ENCODE assay signal across 7 cellular contexts in the genomic region with DNA sequence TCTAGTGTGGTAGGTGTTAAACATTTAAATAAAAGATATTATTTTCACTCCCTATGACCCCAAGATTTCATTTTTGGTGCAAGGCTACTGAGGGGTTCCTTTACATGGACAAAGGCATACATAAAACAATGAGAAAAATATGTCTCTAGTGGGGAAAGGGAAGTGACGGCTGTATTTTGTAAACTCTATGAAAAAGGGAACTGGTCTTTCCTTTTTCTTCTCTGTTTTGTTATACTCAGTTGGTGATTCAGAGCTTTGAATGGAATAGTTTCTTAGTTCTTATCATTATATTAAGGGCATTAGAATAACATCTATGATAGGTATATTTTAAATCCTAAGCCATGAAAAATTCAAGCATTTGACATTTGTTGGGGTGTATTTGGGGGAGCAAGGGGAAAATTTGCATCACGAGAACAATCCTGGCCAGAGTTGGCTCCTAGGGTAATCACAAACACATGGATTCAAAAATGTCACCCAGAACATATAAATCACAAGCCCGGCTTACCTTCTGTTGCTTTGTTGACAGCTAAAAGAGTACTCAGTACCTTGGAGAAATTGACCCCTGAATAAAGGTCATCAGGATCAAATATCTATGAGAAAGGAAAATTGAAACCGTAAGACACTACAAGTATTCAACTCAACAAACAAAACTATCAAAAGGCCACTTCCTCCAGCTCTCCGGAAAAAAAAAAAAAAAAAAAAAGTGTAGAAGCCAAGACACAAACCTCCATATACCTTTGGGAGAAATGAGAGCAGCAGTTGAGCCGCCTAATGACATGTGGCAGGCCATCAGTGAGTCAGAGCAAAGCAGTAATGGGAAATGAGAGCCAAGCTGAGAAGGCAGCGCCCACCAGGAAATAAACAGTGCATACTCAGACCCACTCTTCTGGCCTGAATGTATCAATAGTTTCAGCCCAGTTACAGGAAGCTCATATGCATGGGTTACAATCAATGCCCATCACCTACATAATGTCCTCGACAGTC. TPM values are rescaled to one million over a fixed set of nuclear protein-coding genes. Genes with fewer than 3 reads are reported as not detected.
DNase-seq lines count a peak whose midpoint lies in the region; ATAC-seq and TF ChIP-seq lines count a peak whose summit lies in the region.

No MANE protein-coding gene starts in this region.

- H4K20me1 ChIP-seq in OCI-LY7 (ENCODE audit: insufficient read depth, low read length) = no peaks in the 10 kb centered on the region

- CTCF ChIA-PET in HEK293 (lab: Yijun Ruan, JAX) = interaction anchor here (0.6 to 1.2 kb wide), 2 partner anchors 21 to 185 kb away, joined by 3 to 4 read pairs; no protein-coding TSS in a partner anchor
- CTCF ChIA-PET in OCI-LY7 (lab: Charles Lee; ENCODE audit: unreplicated experiment) = interaction anchor here (1.1 kb wide), 1 partner anchor 11 kb away, joined by 3 read pairs; no protein-coding TSS in a partner anchor

- ATAC-seq in GM18867 (IDR thresholded peaks at IDR 0.05; ENCODE audit: unreplicated experiment) (peak; percentile 54), foreskin keratinocyte (no peak)

- no peak for DNase-seq in OCI-LY7 (ENCODE audit: low spot score)
- DNase-seq in OCI-M2 (lab: John Stamatoyannopoulos, UW; ENCODE audit: unreplicated experiment) = no peak
- no peak for DNase-seq in foreskin keratinocyte
- DNase-seq in vagina (ENCODE audit: extremely low spot score in 2 of 2) = no peak

- H3K9me3 ChIP-seq in HEK293 (ENCODE audit: control insufficient read depth, insufficient read depth, low read depth, low read length) = no peaks in the 10 kb centered on the region
- no peaks in the 10 kb centered on the region for H3K9me3 ChIP-seq in OCI-LY7 (ENCODE audit: low read length)
- H3K9me3 ChIP-seq in muscle layer of duodenum (ENCODE audit: control insufficient read depth in 1 of 2, low read length in 2 of 2) = no peaks in the 10 kb centered on the region
- H3K9me3 ChIP-seq in vagina = no peaks in the 10 kb centered on the region

- POLR2A ChIA-PET in HEK293 (lab: Yijun Ruan, JAX) (no interaction called here), OCI-LY7 (lab: Charles Lee) (interaction anchor here (0.6 to 1.5 kb wide), 5 partner anchors 10 to 78 kb away, joined by 3 to 5 read pairs (median 4); no protein-coding TSS in a partner anchor)

- H3K27ac ChIP-seq in HEK293 (ENCODE audit: extremely low read depth, low read depth, low read length) (no peak overlapping the region), OCI-LY7 (ENCODE audit: low read depth, low read length, poor library complexity, severe bottlenecking) (no peak overlapping the region), muscle layer of duodenum (ENCODE audit: low read length) (peak overlapping the region; percentile 51), foreskin keratinocyte (no peak overlapping the region), vagina (no peak overlapping the region)

- H3K9me2 ChIP-seq in OCI-LY7 (ENCODE audit: insufficient read depth, low read length) = no peaks in the 10 kb centered on the region

- no peak for TF ChIP-seq POLR2A in vagina (IDR thresholded peaks at IDR 0.05)

- H3K4me1 ChIP-seq in HEK293 (ENCODE audit: control insufficient read depth, insufficient read depth, low read length) (no peaks in the 10 kb centered on the region), OCI-LY7 (ENCODE audit: insufficient read depth, low read length, poor library complexity, severe bottlenecking) (peaks cover 18% of the 10 kb centered on the region), muscle layer of duodenum (ENCODE audit: control insufficient read depth in 1 of 2, insufficient read depth in 2 of 2, low read length in 2 of 2) (peaks cover 4 to 9% of the 10 kb centered on the region in 2 donors), foreskin keratinocyte (no peaks in the 10 kb centered on the region), vagina (peaks cover 8% of the 10 kb centered on the region)

- peak overlapping the region; percentile 19; the same call in 1 of the 2 replicates for H3K4me2 ChIP-seq in OCI-LY7 (ENCODE audit: low read length)

- no peaks in the 10 kb centered on the region; a peak in 1 of 3 replicates for H3K36me3 ChIP-seq in HEK293 (ENCODE audit: control insufficient read depth in 2 of 2, insufficient read depth in 1 of 2, low read length in 2 of 2)
- H3K36me3 ChIP-seq in OCI-LY7 (ENCODE audit: insufficient read depth, low read length) = peaks cover 51% of the 10 kb centered on the region
- no peaks in the 10 kb centered on the region for H3K36me3 ChIP-seq in muscle layer of duodenum (ENCODE audit: control insufficient read depth in 1 of 2, insufficient read depth in 2 of 2, low read length in 2 of 2)
- H3K36me3 ChIP-seq in vagina = no peaks in the 10 kb centered on the region

- no TSS peak for BruUV-seq in OCI-LY7 (replicated peaks; lab: Mats Ljungman, UMichigan)

- no peak overlapping the region for H2AFZ ChIP-seq in OCI-LY7 (ENCODE audit: low read length)

- TF ChIP-seq CTCF in HEK293 (tag by site-specific recombination; IDR thresholded peaks at IDR 0.05) (no peak), OCI-LY7 (conservative IDR thresholded peaks at IDR 0.05; ENCODE audit: low read length) (no peak), foreskin keratinocyte (conservative IDR thresholded peaks at IDR 0.05) (no peak), vagina (IDR thresholded peaks at IDR 0.05) (no peak)

- H3K4me3 ChIP-seq in HEK293 (ENCODE audit: low read depth, low read length) (no peak overlapping the region), OCI-LY7 (ENCODE audit: low read depth, low read length, poor library complexity, severe bottlenecking) (no peak overlapping the region), muscle layer of duodenum (ENCODE audit: low read depth in 1 of 2, low read length in 2 of 2) (no peak overlapping the region), vagina (no peak overlapping the region)

- intact Hi-C loops in OCI-LY7 (cut with micrococcal nuclease; ENCODE audit: unreplicated experiment) (no loop called here), vagina (cut with DNase I) (no loop called here)

- H3K27me3 ChIP-seq in muscle layer of duodenum (ENCODE audit: low read depth, low read length) (no peaks in the 10 kb centered on the region), foreskin keratinocyte (no peaks in the 10 kb centered on the region), vagina (no peaks in the 10 kb centered on the region)

- peaks cover 4% of the 10 kb centered on the region; the same call in 1 of the 2 replicates for H3K79me2 ChIP-seq in OCI-LY7 (ENCODE audit: insufficient read depth, low read depth, low read length)

TF ChIP-seq in HEK293, 187 proteins besides CTCF, POLR2A, EP300 and RAD21:
- TF ChIP-seq ZNF157 (tag by site-specific recombination; IDR thresholded peaks at IDR 0.05) (no peak), SP7 (tag by site-specific recombination; IDR thresholded peaks at IDR 0.05) (peak; percentile 63)

RNA-seq across cellular contexts. Expression of a gene that starts 33.4 kb away (rescaled TPM):
- total RNA-seq in OCI-LY7 (2014; rRNA removed; shearing (Covaris generic)) = 50.8 and 52.3 TPM in 2 replicates
- total RNA-seq in OCI-LY7 (2022) (64.5 and 79.5 TPM in 2 replicates), foreskin keratinocyte (0.07 and 0.10 TPM in 2 replicates), vagina (16.2 TPM)
- polyA plus RNA-seq in foreskin keratinocyte = 0.03 and 0.06 TPM in 2 replicates

Comparison
In these comparisons a context has a peak if more than half of its experiments do, and no peak if none do; other contexts are left out.
1. RNA of a gene that starts 33.4 kb away (total RNA-seq): 50.8 to 79.5 TPM in OCI-LY7 and 16.2 TPM in vagina (single experiment); 0.07 to 0.10 TPM in foreskin keratinocyte; every median in the first group is over 10 times any median in the second.